Comparison of ENCODE assay signal across 1 cellular context in genomic region chr12:132739600-132740312, GRCh38.
TF ChIP-seq lines count a peak whose summit lies in the region.

No MANE protein-coding gene starts in this region.

TF ChIP-seq in IMR-90, 13 proteins besides CTCF, POLR2A, EP300 and RAD21 (continued from another document):
- TF ChIP-seq CHD1 (IDR thresholded peaks at IDR 0.05; ENCODE audit: low read depth, low read length) (no peak), CEBPB (IDR thresholded peaks at IDR 0.05; ENCODE audit: low read depth, low read length) (no peak), MAFK (IDR thresholded peaks at IDR 0.05; ENCODE audit: low read depth, low read length) (no peak), SMC3 (IDR thresholded peaks at IDR 0.05; ENCODE audit: low read depth, low read length) (no peak), USF2 (IDR thresholded peaks at IDR 0.05; ENCODE audit: low read depth, low read length) (no peak), BHLHE40 (IDR thresholded peaks at IDR 0.05; ENCODE audit: low read depth, low read length) (no peak), ELK1 (IDR thresholded peaks at IDR 0.05; ENCODE audit: borderline replicate concordance, low read depth, low read length) (no peak), MAZ (IDR thresholded peaks at IDR 0.05; ENCODE audit: borderline replicate concordance, low read depth, low read length) (no peak), RFX5 (IDR thresholded peaks at IDR 0.05; ENCODE audit: low read depth, low read length) (no peak), FOS (IDR thresholded peaks at IDR 0.05; ENCODE audit: low read depth, low read length) (no peak), NFE2L2 (IDR thresholded peaks at IDR 0.05; ENCODE audit: low read depth, low read length) (no peak)
